Comparison of ENCODE assay signal across 8 cellular contexts in genomic region chr19:12736854-12737665, GRCh38. TPM values are rescaled to one million over a fixed set of nuclear protein-coding genes. Genes with fewer than 3 reads are reported as not detected.
DNase-seq lines count a peak whose midpoint lies in the region; ATAC-seq and TF ChIP-seq lines count a peak whose summit lies in the region.

GET3 (plus strand) TSS chr19:12737497; CDS start chr19:12737506, 9 bp downstream.

- H3K9me3 Mint-ChIP-seq in CD14-positive monocyte = no peaks in the 10 kb centered on the region
- no peaks in the 10 kb centered on the region for H3K9me3 Mint-ChIP-seq in activated CD4-positive, alpha-beta memory T cell treated with anti-CD3 and anti-CD28 coated beads for 36 hours

- H3K27ac Mint-ChIP-seq in CD14-positive monocyte = peak within 1 kb of the TSS; percentile 92 to 98 (median 96)
- H3K27ac Mint-ChIP-seq in activated CD4-positive, alpha-beta memory T cell treated with anti-CD3 and anti-CD28 coated beads for 36 hours = peak within 1 kb of the TSS; percentile 93

- POLR2A ChIA-PET in activated CD4-positive, alpha-beta memory T cell treated with anti-CD3 and anti-CD28 coated beads for 36 hours (lab: Charles Lee) = interaction anchor here (0.7 to 2.3 kb wide), 4 partner anchors 14 to 55 kb away, joined by 3 to 16 read pairs (median 4); partner anchors contain the start of genes FBXW9, JUNB and TNPO2

- peak; percentile 83 for ATAC-seq in GM19395 (IDR thresholded peaks at IDR 0.05; ENCODE audit: unreplicated experiment)
- ATAC-seq in HG03565 (IDR thresholded peaks at IDR 0.05; ENCODE audit: unreplicated experiment) = peak; percentile 54

- peak within 1 kb of the TSS; percentile 67 for H3K4me3 ChIP-seq in lower leg skin (ENCODE audit: low read depth, poor library complexity, severe bottlenecking)

- peaks cover 41% of the 10 kb centered on the region for H3K4me1 Mint-ChIP-seq in CD14-positive monocyte
- peaks cover 35% of the 10 kb centered on the region for H3K4me1 Mint-ChIP-seq in activated CD4-positive, alpha-beta memory T cell treated with anti-CD3 and anti-CD28 coated beads for 36 hours (ENCODE audit: low read depth)

- peak; percentile 80 for DNase-seq in CD14-positive monocyte (ENCODE audit: low spot score)
- DNase-seq in NCI-H774 (lab: John Stamatoyannopoulos, UW) = peak; percentile 99
- peak; percentile 88 for DNase-seq in activated CD4-positive, alpha-beta memory T cell treated with anti-CD3 and anti-CD28 coated beads for 36 hours
- DNase-seq in ecto neural progenitor cell (ENCODE audit: low spot score) = peak; percentile 94
- peak; percentile 97 for DNase-seq in lower leg skin (ENCODE audit: low spot score in 2 of 2)
- DNase-seq in stimulated activated CD4-positive, alpha-beta T cell treated with anti-CD3 and anti-CD28 coated beads, Interleukin-4, amount 100 ng/mL, for 48 hours (ENCODE audit: low read depth in 2 of 2) = peak; percentile 69 to 77

- 0% methylated on average over 28 of the region's 28 CpGs for WGBS in lower leg skin, 2 donors

- H3K4me3 Mint-ChIP-seq in CD14-positive monocyte = peak within 1 kb of the TSS; percentile 99
- peak within 1 kb of the TSS; percentile 100 for H3K4me3 Mint-ChIP-seq in activated CD4-positive, alpha-beta memory T cell treated with anti-CD3 and anti-CD28 coated beads for 36 hours

- intact Hi-C loops in CD14-positive monocyte (cut with micrococcal nuclease) = loop anchor here in 1 of 2 donors (2.0 to 5.0 kb wide), 2 partner anchors 14 to 55 kb away; partner anchors contain the start of genes DHPS and TNPO2
- intact Hi-C loops in activated CD4-positive, alpha-beta memory T cell treated with anti-CD3 and anti-CD28 coated beads for 36 hours (cut with micrococcal nuclease) = loop anchor here (1.0 to 5.0 kb wide), 3 partner anchors 15 to 200 kb away; partner anchors contain the start of genes CALR and JUNB
- intact Hi-C loops in lower leg skin (cut with DNase I; ENCODE audit: low total_unique reads) = no loop called here

- TF ChIP-seq CTCF in CD14-positive monocyte (IDR thresholded peaks at IDR 0.05) (no peak), lower leg skin (IDR thresholded peaks at IDR 0.05) (no peak)

- H3K27me3 Mint-ChIP-seq in CD14-positive monocyte (ENCODE audit: low read depth in 3 of 3) = peaks cover 0 to 2% (median 2%) of the 10 kb centered on the region in 3 donors
- no peaks in the 10 kb centered on the region for H3K27me3 Mint-ChIP-seq in activated CD4-positive, alpha-beta memory T cell treated with anti-CD3 and anti-CD28 coated beads for 36 hours

- H3K36me3 Mint-ChIP-seq in CD14-positive monocyte = peaks cover 19 to 37% of the 10 kb centered on the region in 2 donors
- H3K36me3 Mint-ChIP-seq in activated CD4-positive, alpha-beta memory T cell treated with anti-CD3 and anti-CD28 coated beads for 36 hours = peaks cover 30% of the 10 kb centered on the region

- CTCF ChIA-PET in activated CD4-positive, alpha-beta memory T cell treated with anti-CD3 and anti-CD28 coated beads for 36 hours (lab: Charles Lee) = interaction anchor here (0.6 to 8.5 kb wide), 10 partner anchors 14 to 148 kb away, joined by 3 to 116 read pairs (median 4); partner anchors contain the start of genes PRDX2, THSD8 and TNPO2

- TF ChIP-seq POLR2A in lower leg skin (IDR thresholded peaks at IDR 0.05) = no peak

RNA-seq across cellular contexts. Expression of gene GET3, which starts in this region (rescaled TPM):
- 100 to 1,000 TPM in 1 of 2 donors, 10 to 100 TPM in 1; 97.5 to 108 TPM for polyA plus RNA-seq in CD14-positive monocyte
- total RNA-seq in activated CD4-positive, alpha-beta memory T cell treated with anti-CD3 and anti-CD28 coated beads for 36 hours = 10 to 100 TPM; 54.2 TPM
- 10 to 100 TPM; 43.2 to 63.2 (median 53.4) TPM for total RNA-seq in lower leg skin

Comparison
In these comparisons a context has a peak if more than half of its experiments do, and no peak if none do; other contexts are left out.
1. Peak in every context shown above with its lines: DNase-seq, ATAC-seq and H3K4me3 ChIP-seq.